In genomic region chr12:62622177-62622576, GRCh38 we compare ENCODE assay signal across 1 cellular context.
TF ChIP-seq lines count a peak whose summit lies in the region.

No MANE protein-coding gene starts in this region.

TF ChIP-seq in SK-N-SH treated with all-trans-retinoic acid at 6 μM for 48 hours, 23 proteins besides CTCF, POLR2A, EP300 and RAD21 (continued from another document):
- TF ChIP-seq PATZ1 (CRISPR knock-in tag; IDR thresholded peaks at IDR 0.05; ENCODE audit: borderline replicate concordance), result no peak
- TF ChIP-seq ESRRG (CRISPR knock-in tag; IDR thresholded peaks at IDR 0.05), result no peak
- TF ChIP-seq ZNF8 (CRISPR knock-in tag; IDR thresholded peaks at IDR 0.05), result no peak
